ENCODE assay signal across 1 cellular context in the genomic region with DNA sequence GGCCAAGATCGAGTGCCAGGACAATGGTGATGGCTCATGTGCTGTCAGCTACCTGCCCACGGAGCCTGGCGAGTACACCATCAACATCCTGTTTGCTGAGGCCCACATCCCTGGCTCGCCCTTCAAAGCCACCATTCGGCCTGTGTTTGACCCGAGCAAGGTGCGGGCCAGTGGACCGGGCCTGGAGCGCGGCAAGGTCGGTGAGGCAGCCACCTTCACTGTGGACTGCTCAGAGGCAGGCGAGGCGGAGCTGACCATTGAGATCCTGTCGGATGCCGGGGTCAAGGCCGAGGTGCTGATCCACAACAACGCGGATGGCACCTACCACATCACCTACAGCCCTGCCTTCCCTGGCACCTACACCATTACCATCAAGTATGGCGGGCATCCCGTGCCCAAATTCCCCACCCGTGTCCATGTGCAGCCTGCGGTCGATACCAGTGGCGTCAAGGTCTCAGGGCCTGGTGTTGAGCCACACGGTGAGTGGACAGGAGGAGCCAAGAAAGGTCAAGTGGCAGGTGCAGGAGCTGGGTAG.
TF ChIP-seq lines count a peak whose summit lies in the region.

No MANE protein-coding gene starts in this region.

TF ChIP-seq in IMR-90, 13 proteins besides CTCF, POLR2A, EP300 and RAD21:
- TF ChIP-seq CHD1 (IDR thresholded peaks at IDR 0.05; ENCODE audit: low read depth, low read length) (no peak), NFE2L2 (IDR thresholded peaks at IDR 0.05; ENCODE audit: low read depth, low read length) (no peak), RCOR1 (IDR thresholded peaks at IDR 0.05; ENCODE audit: insufficient replicate concordance, low read length) (no peak)
